Comparison of ENCODE assay signal across 2 cellular contexts in genomic region chr17:82056729-82057621, GRCh38.
A peak's percentile ranks its signal among the peaks of the same experiment; 100 is the strongest.
TF ChIP-seq lines count a peak whose summit lies in the region.

No MANE protein-coding gene starts in this region.

TF ChIP-seq in HEK293, 187 proteins besides CTCF, POLR2A, EP300 and RAD21 (continues in another document):
- no peak for TF ChIP-seq ZSCAN16 (tag by site-specific recombination; IDR thresholded peaks at IDR 0.05)
- TF ChIP-seq SP2 (tag by site-specific recombination; IDR thresholded peaks at IDR 0.05), result 0 out of 2 replicates have a peak, but pooled peaks have one; percentile 27
- TF ChIP-seq ZNF23 (tag by site-specific recombination; IDR thresholded peaks at IDR 0.05; ENCODE audit: borderline replicate concordance), result no peak
- TF ChIP-seq ZFHX2 (tag by site-specific recombination; conservative IDR thresholded peaks at IDR 0.05), result peak; percentile 33; the same call in 1 of the 2 replicates
- TF ChIP-seq EGR2 (tag by site-specific recombination; IDR thresholded peaks at IDR 0.05; ENCODE audit: low read depth), result peak; percentile 23; the same call in 1 of the 2 replicates
- TF ChIP-seq ZNF473 (tag by site-specific recombination; IDR thresholded peaks at IDR 0.05), result no peak
- TF ChIP-seq ZNF354C (tag by site-specific recombination; IDR thresholded peaks at IDR 0.05; ENCODE audit: borderline replicate concordance, low read depth), result no peak
- TF ChIP-seq ZNF280D (tag by site-specific recombination; IDR thresholded peaks at IDR 0.05), result no peak
- TF ChIP-seq ZNF677 (tag by site-specific recombination; IDR thresholded peaks at IDR 0.05), result no peak
- peak; percentile 64 for TF ChIP-seq ZNF423 (tag by site-specific recombination; IDR thresholded peaks at IDR 0.05)
- TF ChIP-seq ZNF2 (tag by site-specific recombination; IDR thresholded peaks at IDR 0.05), result no peak
- TF ChIP-seq ZNF585B (tag by site-specific recombination; IDR thresholded peaks at IDR 0.05), result no peak
- TF ChIP-seq ELK4 (IDR thresholded peaks at IDR 0.05; ENCODE audit: borderline replicate concordance, low read depth, low read length), result no peak
- no peak for TF ChIP-seq ZNF433 (tag by site-specific recombination; IDR thresholded peaks at IDR 0.05; ENCODE audit: low read depth)
- TF ChIP-seq GLIS1 (tag by site-specific recombination; IDR thresholded peaks at IDR 0.05), result peak; percentile 46
- TF ChIP-seq ZNF341 (tag by site-specific recombination; IDR thresholded peaks at IDR 0.05; ENCODE audit: low read depth), result peak; percentile 95
- peak; percentile 59; the same call in 1 of the 2 replicates for TF ChIP-seq HIC1 (tag by site-specific recombination; IDR thresholded peaks at IDR 0.05)
- TF ChIP-seq ZNF555 (tag by site-specific recombination; conservative IDR thresholded peaks at IDR 0.05), result no peak
- TF ChIP-seq ZNF223 (tag by site-specific recombination; IDR thresholded peaks at IDR 0.05), result no peak
- no peak for TF ChIP-seq ZNF707 (tag by site-specific recombination; IDR thresholded peaks at IDR 0.05)
- no peak for TF ChIP-seq TCF7L2 (IDR thresholded peaks at IDR 0.05; ENCODE audit: borderline replicate concordance, low read depth, low read length)
- TF ChIP-seq MZF1 (tag by site-specific recombination; IDR thresholded peaks at IDR 0.05; ENCODE audit: borderline replicate concordance), result no peak
- peak; percentile 25; the same call in 1 of the 2 replicates for TF ChIP-seq ZNF600 (tag by site-specific recombination; IDR thresholded peaks at IDR 0.05)
- TF ChIP-seq GLIS2 (tag by site-specific recombination; IDR thresholded peaks at IDR 0.05), result peak; percentile 17; the same call in 1 of the 2 replicates
- no peak for TF ChIP-seq KLF9 (tag by site-specific recombination; IDR thresholded peaks at IDR 0.05; ENCODE audit: low read depth)
- peak; percentile 89 for TF ChIP-seq ZIC2 (tag by site-specific recombination; IDR thresholded peaks at IDR 0.05)
- TF ChIP-seq PRDM1 (tag by site-specific recombination; IDR thresholded peaks at IDR 0.05), result no peak

TF ChIP-seq in K562, 482 proteins besides CTCF, POLR2A, EP300 and RAD21 (continues in another document):
- no peak for TF ChIP-seq ZNF23 (CRISPR knock-in tag; IDR thresholded peaks at IDR 0.05)
- TF ChIP-seq ZNF766 (CRISPR knock-in tag; conservative IDR thresholded peaks at IDR 0.05), result no peak
- TF ChIP-seq SMARCA4 (IDR thresholded peaks at IDR 0.05), result no peak
- TF ChIP-seq HNRNPL (IDR thresholded peaks at IDR 0.05; ENCODE audit: low read depth, low read length), result 0 out of 2 replicates have a peak, but pooled peaks have one; percentile 13
- no peak for TF ChIP-seq FOXK2 (conservative IDR thresholded peaks at IDR 0.05 in 1 of 2, IDR thresholded peaks at IDR 0.05 in 1 of 2; ENCODE audit: low read depth in 2 of 2)
- TF ChIP-seq HMGN3 (IDR thresholded peaks at IDR 0.05; ENCODE audit: borderline replicate concordance, extremely low read depth, insufficient read length, low read depth, low read length), result no peak
- no peak for TF ChIP-seq TOE1 (IDR thresholded peaks at IDR 0.05; ENCODE audit: borderline replicate concordance)
- TF ChIP-seq TOE1 (CRISPR knock-in tag; IDR thresholded peaks at IDR 0.05; ENCODE audit: borderline replicate concordance, low read depth), result no peak
- no peak for TF ChIP-seq ZNF197 (CRISPR knock-in tag; IDR thresholded peaks at IDR 0.05; ENCODE audit: low read depth)
- no peak for TF ChIP-seq CEBPB (tag; IDR thresholded peaks at IDR 0.05)
- TF ChIP-seq HNRNPLL (IDR thresholded peaks at IDR 0.05; ENCODE audit: low read depth, low read length, poor library complexity, severe bottlenecking), result no peak
- no peak for TF ChIP-seq KHSRP (IDR thresholded peaks at IDR 0.05)
- TF ChIP-seq MXD1 (CRISPR knock-in tag; IDR thresholded peaks at IDR 0.05; ENCODE audit: borderline replicate concordance, poor library complexity, severe bottlenecking), result no peak
- no peak for TF ChIP-seq BRD4 (IDR thresholded peaks at IDR 0.05)
- peak; percentile 59 for TF ChIP-seq RBFOX2 (IDR thresholded peaks at IDR 0.05; ENCODE audit: low read depth, low read length)
- no peak for TF ChIP-seq NR2C2 (CRISPR knock-in tag; IDR thresholded peaks at IDR 0.05)
- no peak for TF ChIP-seq NR2C2 (tag; IDR thresholded peaks at IDR 0.05)
- no peak for TF ChIP-seq RBM15 (IDR thresholded peaks at IDR 0.05; ENCODE audit: insufficient read depth, low read length)
- no peak for TF ChIP-seq NFIX (CRISPR knock-in tag; IDR thresholded peaks at IDR 0.05; ENCODE audit: low read depth)
- no peak for TF ChIP-seq TEAD1 (CRISPR knock-in tag; IDR thresholded peaks at IDR 0.05)
- no peak for TF ChIP-seq TFAP4 (CRISPR knock-in tag; IDR thresholded peaks at IDR 0.05; ENCODE audit: borderline replicate concordance)
- no peak for TF ChIP-seq SAFB2 (IDR thresholded peaks at IDR 0.05; ENCODE audit: borderline replicate concordance, low read depth, low read length, severe bottlenecking)
- TF ChIP-seq JUND (IDR thresholded peaks at IDR 0.05; ENCODE audit: borderline replicate concordance, low read depth, low read length), result no peak
- TF ChIP-seq JUND (tag; IDR thresholded peaks at IDR 0.05; ENCODE audit: borderline replicate concordance, low read depth, low read length), result no peak
- no peak for TF ChIP-seq ZNF444 (CRISPR knock-in tag; IDR thresholded peaks at IDR 0.05)
- TF ChIP-seq ZC3H8 (IDR thresholded peaks at IDR 0.05), result no peak
- TF ChIP-seq, protein P1, sequence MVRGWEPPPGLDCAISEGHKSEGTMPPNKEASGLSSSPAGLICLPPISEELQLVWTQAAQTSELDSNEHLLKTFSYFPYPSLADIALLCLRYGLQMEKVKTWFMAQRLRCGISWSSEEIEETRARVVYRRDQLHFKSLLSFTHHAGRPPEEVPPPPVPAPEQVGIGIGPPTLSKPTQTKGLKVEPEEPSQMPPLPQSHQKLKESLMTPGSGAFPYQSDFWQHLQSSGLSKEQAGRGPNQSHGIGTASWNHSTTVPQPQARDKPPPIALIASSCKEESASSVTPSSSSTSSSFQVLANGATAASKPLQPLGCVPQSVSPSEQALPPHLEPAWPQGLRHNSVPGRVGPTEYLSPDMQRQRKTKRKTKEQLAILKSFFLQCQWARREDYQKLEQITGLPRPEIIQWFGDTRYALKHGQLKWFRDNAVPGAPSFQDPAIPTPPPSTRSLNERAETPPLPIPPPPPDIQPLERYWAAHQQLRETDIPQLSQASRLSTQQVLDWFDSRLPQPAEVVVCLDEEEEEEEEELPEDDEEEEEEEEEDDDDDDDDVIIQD (CRISPR knock-in tag; IDR thresholded peaks at IDR 0.05), result no peak
- no peak for TF ChIP-seq ELF2 (CRISPR knock-in tag; IDR thresholded peaks at IDR 0.05)
- no peak for TF ChIP-seq ZNF76 (CRISPR knock-in tag; IDR thresholded peaks at IDR 0.05; ENCODE audit: borderline replicate concordance)
- TF ChIP-seq ZNF263 (CRISPR knock-in tag; IDR thresholded peaks at IDR 0.05; ENCODE audit: borderline replicate concordance), result no peak
- TF ChIP-seq MCM3 (IDR thresholded peaks at IDR 0.05), result no peak
- no peak for TF ChIP-seq TRIM28 (IDR thresholded peaks at IDR 0.05)
- no peak for TF ChIP-seq TSC22D4 (tag; IDR thresholded peaks at IDR 0.05)
- no peak for TF ChIP-seq MECOM (CRISPR knock-in tag; IDR thresholded peaks at IDR 0.05)
- TF ChIP-seq RBM22 (IDR thresholded peaks at IDR 0.05; ENCODE audit: low read depth, low read length, poor library complexity, severe bottlenecking), result peak; percentile 92
- no peak for TF ChIP-seq SRF (CRISPR knock-in tag; IDR thresholded peaks at IDR 0.05)
- no peak for TF ChIP-seq CBX5 (IDR thresholded peaks at IDR 0.05; ENCODE audit: borderline replicate concordance, low read depth)
- TF ChIP-seq YY1 (IDR thresholded peaks at IDR 0.05; ENCODE audit: borderline replicate concordance in 1 of 3, control insufficient read depth in 1 of 3, extremely low read depth in 1 of 3, insufficient read depth in 3 of 3, insufficient read length in 1 of 3, insufficient replicate concordance in 2 of 3, low read depth in 1 of 3, low read length in 2 of 3), result no peak
- no peak for TF ChIP-seq ZBED1 (IDR thresholded peaks at IDR 0.05)
- TF ChIP-seq ZNF124 (CRISPR knock-in tag; IDR thresholded peaks at IDR 0.05), result no peak
- peak; percentile 24 for TF ChIP-seq POLR2B (IDR thresholded peaks at IDR 0.05; ENCODE audit: low read depth, partially characterized antibody)
- no peak for TF ChIP-seq ZNF75A (CRISPR knock-in tag; IDR thresholded peaks at IDR 0.05)
- TF ChIP-seq CTCFL (IDR thresholded peaks at IDR 0.05; ENCODE audit: borderline replicate concordance, insufficient read depth, low read depth, low read length, poor library complexity, severe bottlenecking), result no peak
- TF ChIP-seq, protein P2, sequence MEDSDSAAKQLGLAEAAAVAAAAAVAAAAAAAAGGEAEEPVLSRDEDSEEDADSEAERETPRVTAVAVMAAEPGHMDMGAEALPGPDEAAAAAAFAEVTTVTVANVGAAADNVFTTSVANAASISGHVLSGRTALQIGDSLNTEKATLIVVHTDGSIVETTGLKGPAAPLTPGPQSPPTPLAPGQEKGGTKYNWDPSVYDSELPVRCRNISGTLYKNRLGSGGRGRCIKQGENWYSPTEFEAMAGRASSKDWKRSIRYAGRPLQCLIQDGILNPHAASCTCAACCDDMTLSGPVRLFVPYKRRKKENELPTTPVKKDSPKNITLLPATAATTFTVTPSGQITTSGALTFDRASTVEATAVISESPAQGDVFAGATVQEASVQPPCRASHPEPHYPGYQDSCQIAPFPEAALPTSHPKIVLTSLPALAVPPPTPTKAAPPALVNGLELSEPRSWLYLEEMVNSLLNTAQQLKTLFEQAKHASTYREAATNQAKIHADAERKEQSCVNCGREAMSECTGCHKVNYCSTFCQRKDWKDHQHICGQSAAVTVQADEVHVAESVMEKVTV (CRISPR knock-in tag; IDR thresholded peaks at IDR 0.05), result no peak
- no peak for TF ChIP-seq PURB (CRISPR knock-in tag; IDR thresholded peaks at IDR 0.05; ENCODE audit: low read depth)
- TF ChIP-seq, protein P3, sequence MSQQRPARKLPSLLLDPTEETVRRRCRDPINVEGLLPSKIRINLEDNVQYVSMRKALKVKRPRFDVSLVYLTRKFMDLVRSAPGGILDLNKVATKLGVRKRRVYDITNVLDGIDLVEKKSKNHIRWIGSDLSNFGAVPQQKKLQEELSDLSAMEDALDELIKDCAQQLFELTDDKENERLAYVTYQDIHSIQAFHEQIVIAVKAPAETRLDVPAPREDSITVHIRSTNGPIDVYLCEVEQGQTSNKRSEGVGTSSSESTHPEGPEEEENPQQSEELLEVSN (IDR thresholded peaks at IDR 0.05; ENCODE audit: borderline replicate concordance in 1 of 2, extremely low read depth in 1 of 2, insufficient read depth in 1 of 2, insufficient read length in 1 of 2, low read depth in 1 of 2, low read length in 1 of 2, poor library complexity in 1 of 2, severe bottlenecking in 1 of 2), result no peak
- TF ChIP-seq ZKSCAN3 (CRISPR knock-in tag; IDR thresholded peaks at IDR 0.05), result no peak
- TF ChIP-seq POLR2AphosphoS2 (IDR thresholded peaks at IDR 0.05; ENCODE audit: low read length), result peak; percentile 49; the same call in 1 of the 2 replicates
- no peak for TF ChIP-seq NBN (IDR thresholded peaks at IDR 0.05; ENCODE audit: low read depth)
- TF ChIP-seq GTF2B (IDR thresholded peaks at IDR 0.05; ENCODE audit: extremely low read depth, insufficient read length), result no peak
- no peak for TF ChIP-seq CBX8 (IDR thresholded peaks at IDR 0.05; ENCODE audit: borderline replicate concordance, extremely low read depth, low read depth, low read length, poor library complexity, severe bottlenecking)
- TF ChIP-seq, protein P4, sequence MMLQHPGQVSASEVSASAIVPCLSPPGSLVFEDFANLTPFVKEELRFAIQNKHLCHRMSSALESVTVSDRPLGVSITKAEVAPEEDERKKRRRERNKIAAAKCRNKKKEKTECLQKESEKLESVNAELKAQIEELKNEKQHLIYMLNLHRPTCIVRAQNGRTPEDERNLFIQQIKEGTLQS (IDR thresholded peaks at IDR 0.05), result no peak
- TF ChIP-seq, protein P4 (CRISPR knock-in tag; conservative IDR thresholded peaks at IDR 0.05), result no peak
- TF ChIP-seq SNRNP70 (optimal IDR thresholded peaks at IDR 0.05; ENCODE audit: low read depth, low read length), result peak; percentile 61
- TF ChIP-seq, protein P5, sequence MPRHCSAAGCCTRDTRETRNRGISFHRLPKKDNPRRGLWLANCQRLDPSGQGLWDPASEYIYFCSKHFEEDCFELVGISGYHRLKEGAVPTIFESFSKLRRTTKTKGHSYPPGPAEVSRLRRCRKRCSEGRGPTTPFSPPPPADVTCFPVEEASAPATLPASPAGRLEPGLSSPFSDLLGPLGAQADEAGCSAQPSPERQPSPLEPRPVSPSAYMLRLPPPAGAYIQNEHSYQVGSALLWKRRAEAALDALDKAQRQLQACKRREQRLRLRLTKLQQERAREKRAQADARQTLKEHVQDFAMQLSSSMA (CRISPR knock-in tag; IDR thresholded peaks at IDR 0.05), result no peak
- TF ChIP-seq IFI16 (CRISPR knock-in tag; IDR thresholded peaks at IDR 0.05), result no peak
- no peak for TF ChIP-seq COPS2 (conservative IDR thresholded peaks at IDR 0.05)
